9 cellular contexts compared by ENCODE assay signal in genomic region chr10:132570771-132571564, GRCh38. TPM values are rescaled to one million over a fixed set of nuclear protein-coding genes. Genes with fewer than 3 reads are reported as not detected.
DNase-seq lines count a peak whose midpoint lies in the region; ATAC-seq, FAIRE-seq and TF ChIP-seq lines count a peak whose summit lies in the region.
"Had no signal": no experiment of that assay in that cellular context is flagged by ENCODE, and none has a peak within 500 bp of the region (broad histone marks: within the 10 kb centered on the region; RNA-seq: fewer than 3 reads in every experiment).

No MANE protein-coding gene starts in this region.

- FAIRE-seq in kidney (lab: Jason Lieb, UNC), result no peak
- FAIRE-seq: endometrium had no signal

- DNase-seq in central memory CD8-positive, alpha-beta T cell (ENCODE audit: low spot score in 2 of 2), result no peak
- peak; percentile 68 for DNase-seq in upper lobe of right lung
- no peak for DNase-seq in kidney
- no peak for DNase-seq in mesothelial cell of epicardium (ENCODE audit: low spot score in 2 of 2, unreplicated experiment in 2 of 2)
- DNase-seq in GM23248, result no peak

- no peak overlapping the region for H3K27ac Mint-ChIP-seq in central memory CD8-positive, alpha-beta T cell (ENCODE audit: low read depth)
- H3K27ac Mint-ChIP-seq in mesothelial cell of epicardium, result no peak overlapping the region

- H4K20me1 ChIP-seq in GM23248 (ENCODE audit: insufficient read depth), result no peaks in the 10 kb centered on the region; the same call in 1 of the 2 replicates

- H3F3A ChIP-seq in GM23248 (ENCODE audit: insufficient read depth), result peaks cover 7% of the 10 kb centered on the region; the same call in 1 of the 2 replicates

- H3K36me3 Mint-ChIP-seq in central memory CD8-positive, alpha-beta T cell (ENCODE audit: insufficient read depth), result peaks cover 6% of the 10 kb centered on the region
- H3K36me3 Mint-ChIP-seq in mesothelial cell of epicardium, result no peaks in the 10 kb centered on the region

- 84 to 85% methylated on average over 24 to 25 of the region's 25 CpGs for WGBS in GM23248 (ENCODE audit: low coverage in 1 of 2, low lambda C conversion rate in 2 of 2, missing lambda C conversion rate in 2 of 2), 2 experiments

- peaks cover 87% of the 10 kb centered on the region for H3K79me2 ChIP-seq in GM23248 (ENCODE audit: insufficient read depth)

- H2AFZ ChIP-seq in GM23248, result no peak overlapping the region

- H3K36me3 ChIP-seq in HUES6 (ENCODE audit: control insufficient read depth, insufficient read depth, low read length) (no peaks in the 10 kb centered on the region), upper lobe of right lung (no peaks in the 10 kb centered on the region), kidney (ENCODE audit: control insufficient read depth in 1 of 2, insufficient read depth in 2 of 2, low read length in 2 of 2) (no peaks in the 10 kb centered on the region), GM23248 (ENCODE audit: low read depth) (no peaks in the 10 kb centered on the region)

- peak overlapping the region; percentile 51 for H3K4me3 Mint-ChIP-seq in central memory CD8-positive, alpha-beta T cell
- no peak overlapping the region for H3K4me3 Mint-ChIP-seq in mesothelial cell of epicardium

- H3K27me3 ChIP-seq in HUES6 (ENCODE audit: control insufficient read depth, insufficient read depth, low read length), result no peaks in the 10 kb centered on the region
- H3K27me3 ChIP-seq in upper lobe of right lung, result no peaks in the 10 kb centered on the region
- no peaks in the 10 kb centered on the region for H3K27me3 ChIP-seq in GM23248 (replicated peaks; ENCODE audit: insufficient read depth)

- H3K9me3 Mint-ChIP-seq in central memory CD8-positive, alpha-beta T cell, result no peaks in the 10 kb centered on the region
- no peaks in the 10 kb centered on the region for H3K9me3 Mint-ChIP-seq in mesothelial cell of epicardium

- no peaks in the 10 kb centered on the region for H3K9me2 ChIP-seq in GM23248 (ENCODE audit: insufficient read depth)

- TF ChIP-seq CTCF in upper lobe of right lung (IDR thresholded peaks at IDR 0.05) (no peak), kidney (IDR thresholded peaks at IDR 0.05; ENCODE audit: borderline replicate concordance, extremely low read depth, insufficient read depth) (no peak), mesothelial cell of epicardium (IDR thresholded peaks at IDR 0.05; ENCODE audit: unreplicated experiment) (no peak)

- H3K4me1 ChIP-seq in HUES6 (ENCODE audit: control insufficient read depth, insufficient read depth, low read length), result peaks cover 50% of the 10 kb centered on the region
- H3K4me1 ChIP-seq in upper lobe of right lung, result peaks cover 35% of the 10 kb centered on the region
- H3K4me1 ChIP-seq in kidney (ENCODE audit: control insufficient read depth in 1 of 2, insufficient read depth in 1 of 2, low read depth in 1 of 2, low read length in 2 of 2), result peaks cover 15 to 28% of the 10 kb centered on the region in 2 donors
- peaks cover 14% of the 10 kb centered on the region for H3K4me1 ChIP-seq in GM23248 (ENCODE audit: insufficient read depth)

- H3K4me1 Mint-ChIP-seq in central memory CD8-positive, alpha-beta T cell, result peaks cover 9% of the 10 kb centered on the region
- peaks cover 16% of the 10 kb centered on the region for H3K4me1 Mint-ChIP-seq in mesothelial cell of epicardium

- H3K9ac ChIP-seq in HUES6 (ENCODE audit: low read length), result peak overlapping the region; percentile 38
- H3K9ac ChIP-seq in kidney (ENCODE audit: low read length in 2 of 2), result no peak overlapping the region
- H3K9ac ChIP-seq in GM23248, result no peak overlapping the region

- H3K9me3 ChIP-seq in HUES6 (ENCODE audit: control insufficient read depth, insufficient read depth, low read depth, low read length), result no peaks in the 10 kb centered on the region
- no peaks in the 10 kb centered on the region for H3K9me3 ChIP-seq in upper lobe of right lung
- no peaks in the 10 kb centered on the region for H3K9me3 ChIP-seq in kidney (ENCODE audit: control insufficient read depth in 1 of 2, low read length in 2 of 2)
- no peaks in the 10 kb centered on the region for H3K9me3 ChIP-seq in GM23248 (ENCODE audit: low read depth)

- intact Hi-C loops in upper lobe of right lung (cut with DNase I), result no loop called here
- intact Hi-C loops in kidney (cut with DNase I), result no loop called here

- no peaks in the 10 kb centered on the region for H3K27me3 Mint-ChIP-seq in central memory CD8-positive, alpha-beta T cell
- H3K27me3 Mint-ChIP-seq in mesothelial cell of epicardium (ENCODE audit: low read depth), result no peaks in the 10 kb centered on the region

- in situ Hi-C loops in GM23248 (cut with MboI), result no loop called here

- no peak overlapping the region for H3K4me2 ChIP-seq in GM23248 (ENCODE audit: unreplicated experiment)

- peak; percentile 45 for ATAC-seq in GM18502 (IDR thresholded peaks at IDR 0.05; ENCODE audit: poor library complexity, unreplicated experiment)
- ATAC-seq in GM21717 (IDR thresholded peaks at IDR 0.05; ENCODE audit: unreplicated experiment), result peak; percentile 46
- ATAC-seq in central memory CD8-positive, alpha-beta T cell (replicated peaks; ENCODE audit: extremely low read depth, poor library complexity, severe bottlenecking), result no peak
- peak; percentile 58 for ATAC-seq in upper lobe of right lung

- no peak overlapping the region for H3K27ac ChIP-seq in HUES6 (ENCODE audit: low read depth, low read length)
- no peak overlapping the region for H3K27ac ChIP-seq in upper lobe of right lung
- H3K27ac ChIP-seq in kidney (ENCODE audit: low read depth in 2 of 2, low read length in 2 of 2), result no peak overlapping the region
- no peak overlapping the region for H3K27ac ChIP-seq in GM23248

- H3K4me3 ChIP-seq in HUES6 (ENCODE audit: low read depth, low read length) (peak overlapping the region; percentile 32; the same call in 1 of the 2 replicates), upper lobe of right lung (no peak overlapping the region), kidney (ENCODE audit: low read length in 2 of 2) (no peak overlapping the region), GM23248 (no peak overlapping the region)

RNA-seq across cellular contexts. Expression of gene INPP5A, which starts 33.4 kb away (rescaled TPM):
- total RNA-seq in upper lobe of right lung (38.3 TPM), kidney (40.3 TPM), mesothelial cell of epicardium (36.4 to 41.8 TPM (median 41.0 TPM) in 3 replicates)
- polyA plus RNA-seq in kidney (ENCODE audit: insufficient read depth, low read depth, low replicate concordance) (20.8 TPM), GM23248 (2016; fragmentation: Nextera tagmentation; extraction: Ambion mirVana) (2.3 and 2.8 TPM in 2 replicates)
- 35.2 and 39.3 TPM in 2 replicates for total RNA-seq in GM23248 (2014; rRNA removed; shearing (Covaris generic))
